1 cellular context compared by ENCODE assay signal in the genomic region with DNA sequence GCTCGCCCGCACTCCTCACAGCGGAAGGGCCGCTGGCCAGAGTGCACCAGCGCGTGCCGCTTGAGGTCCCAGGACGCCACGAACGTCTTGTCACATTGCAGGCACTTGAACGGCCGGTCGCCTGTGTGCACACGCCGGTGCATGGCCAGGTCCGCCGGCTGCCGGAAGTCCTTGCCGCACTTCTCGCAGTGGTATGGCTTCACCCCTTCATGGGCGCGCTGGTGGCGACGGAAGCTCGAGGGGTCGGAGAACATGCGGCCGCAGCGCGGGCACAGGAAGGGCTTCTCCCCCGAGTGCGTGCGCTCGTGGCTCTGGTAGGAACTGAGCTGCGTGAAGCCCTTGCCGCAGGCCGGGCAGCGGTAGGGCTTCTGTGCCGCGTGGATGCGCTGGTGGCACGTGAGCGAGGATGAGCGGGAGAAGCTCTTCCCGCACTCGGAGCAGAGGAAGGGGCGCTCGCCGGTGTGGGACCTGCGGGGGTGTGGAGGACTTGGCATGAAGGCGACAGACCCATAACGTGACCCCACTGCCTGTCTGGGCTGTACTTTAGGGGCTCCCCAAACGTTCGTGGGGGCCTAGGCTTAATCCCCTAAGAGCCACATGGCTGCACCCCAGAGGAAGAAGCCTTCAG.
TF ChIP-seq lines count a peak whose summit lies in the region.

No MANE protein-coding gene starts in this region.

TF ChIP-seq in HepG2, 621 proteins besides CTCF, POLR2A, EP300 and RAD21:
- TF ChIP-seq HNRNPLL (IDR thresholded peaks at IDR 0.05; ENCODE audit: low read depth, low read length, poor library complexity, severe bottlenecking): peak; percentile 9
- TF ChIP-seq ZNF720 (CRISPR knock-in tag; IDR thresholded peaks at IDR 0.05): no peak
- TF ChIP-seq, protein P1, sequence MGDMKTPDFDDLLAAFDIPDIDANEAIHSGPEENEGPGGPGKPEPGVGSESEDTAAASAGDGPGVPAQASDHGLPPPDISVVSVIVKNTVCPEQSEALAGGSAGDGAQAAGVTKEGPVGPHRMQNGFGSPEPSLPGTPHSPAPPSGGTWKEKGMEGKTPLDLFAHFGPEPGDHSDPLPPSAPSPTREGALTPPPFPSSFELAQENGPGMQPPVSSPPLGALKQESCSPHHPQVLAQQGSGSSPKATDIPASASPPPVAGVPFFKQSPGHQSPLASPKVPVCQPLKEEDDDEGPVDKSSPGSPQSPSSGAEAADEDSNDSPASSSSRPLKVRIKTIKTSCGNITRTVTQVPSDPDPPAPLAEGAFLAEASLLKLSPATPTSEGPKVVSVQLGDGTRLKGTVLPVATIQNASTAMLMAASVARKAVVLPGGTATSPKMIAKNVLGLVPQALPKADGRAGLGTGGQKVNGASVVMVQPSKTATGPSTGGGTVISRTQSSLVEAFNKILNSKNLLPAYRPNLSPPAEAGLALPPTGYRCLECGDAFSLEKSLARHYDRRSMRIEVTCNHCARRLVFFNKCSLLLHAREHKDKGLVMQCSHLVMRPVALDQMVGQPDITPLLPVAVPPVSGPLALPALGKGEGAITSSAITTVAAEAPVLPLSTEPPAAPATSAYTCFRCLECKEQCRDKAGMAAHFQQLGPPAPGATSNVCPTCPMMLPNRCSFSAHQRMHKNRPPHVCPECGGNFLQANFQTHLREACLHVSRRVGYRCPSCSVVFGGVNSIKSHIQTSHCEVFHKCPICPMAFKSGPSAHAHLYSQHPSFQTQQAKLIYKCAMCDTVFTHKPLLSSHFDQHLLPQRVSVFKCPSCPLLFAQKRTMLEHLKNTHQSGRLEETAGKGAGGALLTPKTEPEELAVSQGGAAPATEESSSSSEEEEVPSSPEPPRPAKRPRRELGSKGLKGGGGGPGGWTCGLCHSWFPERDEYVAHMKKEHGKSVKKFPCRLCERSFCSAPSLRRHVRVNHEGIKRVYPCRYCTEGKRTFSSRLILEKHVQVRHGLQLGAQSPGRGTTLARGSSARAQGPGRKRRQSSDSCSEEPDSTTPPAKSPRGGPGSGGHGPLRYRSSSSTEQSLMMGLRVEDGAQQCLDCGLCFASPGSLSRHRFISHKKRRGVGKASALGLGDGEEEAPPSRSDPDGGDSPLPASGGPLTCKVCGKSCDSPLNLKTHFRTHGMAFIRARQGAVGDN (CRISPR knock-in tag; IDR thresholded peaks at IDR 0.05): peak; percentile 13; the same call in 1 of the 2 replicates
- no peak for TF ChIP-seq ZNF446 (CRISPR knock-in tag; IDR thresholded peaks at IDR 0.05)
